ENCODE assay signal across 1 cellular context in the genomic region with DNA sequence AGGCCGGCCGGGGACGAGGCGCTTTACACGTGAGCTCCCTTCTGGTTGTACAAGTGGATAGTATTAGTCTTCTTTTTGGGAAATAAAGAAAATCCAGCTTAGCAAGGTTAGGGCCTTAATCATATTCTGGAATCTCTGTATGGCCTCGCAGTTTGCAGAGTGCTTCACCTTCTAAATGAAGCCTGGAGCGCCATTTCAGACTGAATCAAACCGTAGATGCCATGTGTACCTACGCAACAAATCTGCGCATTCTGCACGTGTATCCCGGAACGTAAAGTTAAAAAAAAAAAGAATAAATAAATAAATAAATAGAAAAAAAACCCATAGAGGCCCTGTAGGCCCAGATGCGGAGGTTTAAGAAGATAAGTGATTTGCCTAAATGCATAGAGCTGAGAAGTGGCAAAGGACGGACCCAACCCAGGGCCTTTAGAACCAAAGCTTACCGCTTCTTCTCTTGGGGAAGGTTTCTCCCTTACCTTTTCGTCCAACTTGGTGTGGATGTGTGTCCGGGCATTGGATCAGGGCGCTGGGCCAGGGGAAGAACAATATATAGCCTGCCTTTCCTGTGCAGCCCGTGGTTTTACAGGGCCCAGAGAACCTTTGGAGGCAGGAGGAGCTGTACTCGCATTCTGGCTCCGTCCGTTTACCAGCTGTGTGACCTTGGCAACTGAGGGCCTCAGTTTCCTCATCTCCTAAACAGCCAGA.
TF ChIP-seq lines count a peak whose summit lies in the region.

No MANE protein-coding gene starts in this region.

TF ChIP-seq in GM12878, 131 proteins besides CTCF, POLR2A, EP300 and RAD21:
- TF ChIP-seq CBFB (IDR thresholded peaks at IDR 0.05; ENCODE audit: low read depth) (peak; percentile 11; the same call in 1 of the 2 replicates), IRF4 (IDR thresholded peaks at IDR 0.05; ENCODE audit: low read depth, low read length) (no peak), BHLHE40 (IDR thresholded peaks at IDR 0.05; ENCODE audit: borderline replicate concordance in 1 of 2, low read depth in 2 of 2, low read length in 1 of 2) (peak; percentile 52 to 79; a peak in 2 of 4 replicates), ZZZ3 (IDR thresholded peaks at IDR 0.05; ENCODE audit: control insufficient read depth, insufficient read length, low read depth) (no peak), RAD51 (IDR thresholded peaks at IDR 0.05) (no peak)
- TF ChIP-seq, protein P1, sequence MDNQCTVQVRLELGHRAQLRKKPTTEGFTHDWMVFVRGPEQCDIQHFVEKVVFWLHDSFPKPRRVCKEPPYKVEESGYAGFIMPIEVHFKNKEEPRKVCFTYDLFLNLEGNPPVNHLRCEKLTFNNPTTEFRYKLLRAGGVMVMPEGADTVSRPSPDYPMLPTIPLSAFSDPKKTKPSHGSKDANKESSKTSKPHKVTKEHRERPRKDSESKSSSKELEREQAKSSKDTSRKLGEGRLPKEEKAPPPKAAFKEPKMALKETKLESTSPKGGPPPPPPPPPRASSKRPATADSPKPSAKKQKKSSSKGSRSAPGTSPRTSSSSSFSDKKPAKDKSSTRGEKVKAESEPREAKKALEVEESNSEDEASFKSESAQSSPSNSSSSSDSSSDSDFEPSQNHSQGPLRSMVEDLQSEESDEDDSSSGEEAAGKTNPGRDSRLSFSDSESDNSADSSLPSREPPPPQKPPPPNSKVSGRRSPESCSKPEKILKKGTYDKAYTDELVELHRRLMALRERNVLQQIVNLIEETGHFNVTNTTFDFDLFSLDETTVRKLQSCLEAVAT (IDR thresholded peaks at IDR 0.05) = 0 out of 2 replicates have a peak, but pooled peaks have one; percentile 21
- TF ChIP-seq, protein P2, sequence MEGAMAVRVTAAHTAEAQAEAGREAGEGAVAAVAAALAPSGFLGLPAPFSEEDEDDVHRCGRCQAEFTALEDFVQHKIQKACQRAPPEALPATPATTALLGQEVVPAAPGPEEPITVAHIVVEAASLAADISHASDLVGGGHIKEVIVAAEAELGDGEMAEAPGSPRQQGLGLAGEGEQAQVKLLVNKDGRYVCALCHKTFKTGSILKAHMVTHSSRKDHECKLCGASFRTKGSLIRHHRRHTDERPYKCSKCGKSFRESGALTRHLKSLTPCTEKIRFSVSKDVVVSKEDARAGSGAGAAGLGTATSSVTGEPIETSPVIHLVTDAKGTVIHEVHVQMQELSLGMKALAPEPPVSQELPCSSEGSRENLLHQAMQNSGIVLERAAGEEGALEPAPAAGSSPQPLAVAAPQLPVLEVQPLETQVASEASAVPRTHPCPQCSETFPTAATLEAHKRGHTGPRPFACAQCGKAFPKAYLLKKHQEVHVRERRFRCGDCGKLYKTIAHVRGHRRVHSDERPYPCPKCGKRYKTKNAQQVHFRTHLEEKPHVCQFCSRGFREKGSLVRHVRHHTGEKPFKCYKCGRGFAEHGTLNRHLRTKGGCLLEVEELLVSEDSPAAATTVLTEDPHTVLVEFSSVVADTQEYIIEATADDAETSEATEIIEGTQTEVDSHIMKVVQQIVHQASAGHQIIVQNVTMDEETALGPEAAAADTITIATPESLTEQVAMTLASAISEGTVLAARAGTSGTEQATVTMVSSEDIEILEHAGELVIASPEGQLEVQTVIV (IDR thresholded peaks at IDR 0.05; ENCODE audit: borderline replicate concordance, partially characterized antibody) = no peak
